1 cellular context compared by ENCODE assay signal in the genomic region with DNA sequence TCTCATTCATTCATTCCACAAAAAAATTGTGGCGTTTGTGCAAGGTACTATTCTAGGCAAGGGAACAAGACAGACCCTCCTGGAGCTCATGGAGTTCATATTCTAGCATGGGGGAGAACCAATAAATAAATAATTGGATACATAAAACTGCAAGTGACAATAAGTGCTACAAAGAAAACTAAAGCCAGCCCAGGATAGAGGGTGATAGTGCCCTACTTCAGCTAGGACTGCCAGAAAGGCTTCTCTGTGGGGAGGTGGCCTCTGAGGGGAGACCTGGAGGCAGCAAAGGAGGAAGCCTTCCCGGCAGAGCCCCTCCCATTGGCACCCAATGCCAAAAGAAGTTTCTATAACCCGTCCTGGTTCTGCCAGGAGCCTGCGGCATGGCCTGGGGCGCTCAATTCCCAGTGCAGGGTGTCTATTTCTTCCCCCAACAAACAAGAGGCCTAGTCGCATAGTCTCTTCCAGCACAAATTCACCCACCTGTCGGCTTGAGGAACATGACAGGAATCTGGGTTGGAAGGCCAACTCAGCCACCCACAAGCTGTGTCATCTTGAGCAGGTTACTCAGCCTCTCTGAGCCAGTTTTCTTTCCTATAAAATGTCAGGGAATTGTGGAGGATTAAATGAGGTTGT.
TF ChIP-seq lines count a peak whose summit lies in the region.

No MANE protein-coding gene starts in this region.

TF ChIP-seq in K562, 482 proteins besides CTCF, POLR2A, EP300 and RAD21 (continued from another document):
- TF ChIP-seq, protein P1, sequence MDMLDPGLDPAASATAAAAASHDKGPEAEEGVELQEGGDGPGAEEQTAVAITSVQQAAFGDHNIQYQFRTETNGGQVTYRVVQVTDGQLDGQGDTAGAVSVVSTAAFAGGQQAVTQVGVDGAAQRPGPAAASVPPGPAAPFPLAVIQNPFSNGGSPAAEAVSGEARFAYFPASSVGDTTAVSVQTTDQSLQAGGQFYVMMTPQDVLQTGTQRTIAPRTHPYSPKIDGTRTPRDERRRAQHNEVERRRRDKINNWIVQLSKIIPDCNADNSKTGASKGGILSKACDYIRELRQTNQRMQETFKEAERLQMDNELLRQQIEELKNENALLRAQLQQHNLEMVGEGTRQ (CRISPR knock-in tag; IDR thresholded peaks at IDR 0.05), result no peak
- TF ChIP-seq, protein P2, sequence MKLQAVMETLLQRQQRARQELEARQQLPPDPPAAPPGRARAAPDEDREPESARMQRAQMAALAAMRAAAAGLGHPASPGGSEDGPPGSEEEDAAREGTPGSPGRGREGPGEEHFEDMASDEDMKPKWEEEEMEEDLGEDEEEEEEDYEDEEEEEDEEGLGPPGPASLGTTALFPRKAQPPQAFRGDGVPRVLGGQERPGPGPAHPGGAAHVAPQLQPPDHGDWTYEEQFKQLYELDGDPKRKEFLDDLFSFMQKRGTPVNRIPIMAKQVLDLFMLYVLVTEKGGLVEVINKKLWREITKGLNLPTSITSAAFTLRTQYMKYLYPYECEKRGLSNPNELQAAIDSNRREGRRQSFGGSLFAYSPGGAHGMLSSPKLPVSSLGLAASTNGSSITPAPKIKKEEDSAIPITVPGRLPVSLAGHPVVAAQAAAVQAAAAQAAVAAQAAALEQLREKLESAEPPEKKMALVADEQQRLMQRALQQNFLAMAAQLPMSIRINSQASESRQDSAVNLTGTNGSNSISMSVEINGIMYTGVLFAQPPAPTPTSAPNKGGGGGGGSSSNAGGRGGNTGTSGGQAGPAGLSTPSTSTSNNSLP (IDR thresholded peaks at IDR 0.05; ENCODE audit: borderline replicate concordance, low read depth, low read length), result no peak
- TF ChIP-seq KDM2B (CRISPR knock-in tag; IDR thresholded peaks at IDR 0.05) (no peak), KLF10 (CRISPR knock-in tag; IDR thresholded peaks at IDR 0.05) (no peak), ZNF766 (CRISPR knock-in tag; conservative IDR thresholded peaks at IDR 0.05) (no peak), RHOXF2B (CRISPR knock-in tag; conservative IDR thresholded peaks at IDR 0.05) (no peak)
- TF ChIP-seq, protein P3, sequence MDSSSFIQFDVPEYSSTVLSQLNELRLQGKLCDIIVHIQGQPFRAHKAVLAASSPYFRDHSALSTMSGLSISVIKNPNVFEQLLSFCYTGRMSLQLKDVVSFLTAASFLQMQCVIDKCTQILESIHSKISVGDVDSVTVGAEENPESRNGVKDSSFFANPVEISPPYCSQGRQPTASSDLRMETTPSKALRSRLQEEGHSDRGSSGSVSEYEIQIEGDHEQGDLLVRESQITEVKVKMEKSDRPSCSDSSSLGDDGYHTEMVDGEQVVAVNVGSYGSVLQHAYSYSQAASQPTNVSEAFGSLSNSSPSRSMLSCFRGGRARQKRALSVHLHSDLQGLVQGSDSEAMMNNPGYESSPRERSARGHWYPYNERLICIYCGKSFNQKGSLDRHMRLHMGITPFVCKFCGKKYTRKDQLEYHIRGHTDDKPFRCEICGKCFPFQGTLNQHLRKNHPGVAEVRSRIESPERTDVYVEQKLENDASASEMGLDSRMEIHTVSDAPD (CRISPR knock-in tag; IDR thresholded peaks at IDR 0.05), result no peak
- TF ChIP-seq, protein P4, sequence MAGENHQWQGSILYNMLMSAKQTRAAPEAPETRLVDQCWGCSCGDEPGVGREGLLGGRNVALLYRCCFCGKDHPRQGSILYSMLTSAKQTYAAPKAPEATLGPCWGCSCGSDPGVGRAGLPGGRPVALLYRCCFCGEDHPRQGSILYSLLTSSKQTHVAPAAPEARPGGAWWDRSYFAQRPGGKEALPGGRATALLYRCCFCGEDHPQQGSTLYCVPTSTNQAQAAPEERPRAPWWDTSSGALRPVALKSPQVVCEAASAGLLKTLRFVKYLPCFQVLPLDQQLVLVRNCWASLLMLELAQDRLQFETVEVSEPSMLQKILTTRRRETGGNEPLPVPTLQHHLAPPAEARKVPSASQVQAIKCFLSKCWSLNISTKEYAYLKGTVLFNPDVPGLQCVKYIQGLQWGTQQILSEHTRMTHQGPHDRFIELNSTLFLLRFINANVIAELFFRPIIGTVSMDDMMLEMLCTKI (IDR thresholded peaks at IDR 0.05; ENCODE audit: partially characterized antibody), result no peak
- TF ChIP-seq, protein P5, sequence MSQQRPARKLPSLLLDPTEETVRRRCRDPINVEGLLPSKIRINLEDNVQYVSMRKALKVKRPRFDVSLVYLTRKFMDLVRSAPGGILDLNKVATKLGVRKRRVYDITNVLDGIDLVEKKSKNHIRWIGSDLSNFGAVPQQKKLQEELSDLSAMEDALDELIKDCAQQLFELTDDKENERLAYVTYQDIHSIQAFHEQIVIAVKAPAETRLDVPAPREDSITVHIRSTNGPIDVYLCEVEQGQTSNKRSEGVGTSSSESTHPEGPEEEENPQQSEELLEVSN (IDR thresholded peaks at IDR 0.05; ENCODE audit: borderline replicate concordance in 1 of 2, extremely low read depth in 1 of 2, insufficient read depth in 1 of 2, insufficient read length in 1 of 2, low read depth in 1 of 2, low read length in 1 of 2, poor library complexity in 1 of 2, severe bottlenecking in 1 of 2), result no peak
